In the genomic region with DNA sequence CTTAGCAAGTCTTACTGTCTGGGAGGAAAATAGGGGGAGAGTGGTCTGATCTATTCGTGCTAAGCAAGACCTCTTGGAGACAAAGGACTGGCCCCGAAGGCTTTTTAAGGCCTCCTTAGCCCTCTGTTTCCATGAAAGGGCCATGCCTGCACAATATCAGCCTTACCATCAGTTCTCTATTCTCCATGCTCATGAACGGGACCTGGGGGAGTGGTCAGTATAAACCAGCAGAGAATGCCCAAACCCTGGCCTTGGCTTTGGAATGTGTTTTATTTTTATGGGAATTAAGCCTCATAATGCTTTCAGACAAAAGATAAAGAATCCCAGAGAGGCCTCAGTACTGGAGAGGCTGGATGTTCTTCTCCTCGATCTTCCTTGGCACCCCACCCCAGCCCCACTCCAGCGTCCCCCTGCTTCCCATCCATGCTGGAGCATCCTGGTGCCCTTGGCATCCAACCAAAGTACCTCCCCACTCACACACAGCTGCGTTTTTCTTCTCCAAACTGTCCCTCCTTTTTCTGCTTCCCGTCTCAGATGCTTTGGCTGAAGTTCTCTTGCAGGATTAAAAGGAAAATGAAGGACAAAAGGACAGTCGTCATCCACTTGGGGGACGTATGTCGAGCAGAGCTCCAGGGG, we compare ENCODE assay signal across 19 cellular contexts. TPM values are rescaled to one million over a fixed set of nuclear protein-coding genes. Genes with fewer than 3 reads are reported as not detected.
DNase-seq lines count a peak whose midpoint lies in the region; ATAC-seq and TF ChIP-seq lines count a peak whose summit lies in the region.
"Had no signal": no experiment of that assay in that cellular context is flagged by ENCODE, and none has a peak within 500 bp of the region (broad histone marks: within the 10 kb centered on the region; RNA-seq: fewer than 3 reads in every experiment).

No MANE protein-coding gene starts in this region.

- H3K4me1 ChIP-seq in heart right ventricle (peaks cover 4 to 87% (median 54%) of the 10 kb centered on the region in 9 donors), endodermal cell (ENCODE audit: control insufficient read depth, insufficient read depth, low read length) (peaks cover 6% of the 10 kb centered on the region), trophoblast cell (ENCODE audit: control insufficient read depth in 1 of 2, insufficient read depth in 2 of 2, low read length in 2 of 2) (no peaks in the 10 kb centered on the region)
- H3K4me1 ChIP-seq: A549 had no signal

- no peak overlapping the region for H3K4me2 ChIP-seq in trophoblast cell (ENCODE audit: low read length)
- H3K4me2 ChIP-seq: A549 had no signal

- H3K79me1 ChIP-seq in trophoblast cell (ENCODE audit: low read length), result no peaks in the 10 kb centered on the region

- H4K91ac ChIP-seq in trophoblast cell (ENCODE audit: low read depth, low read length), result no peak overlapping the region

- no peak overlapping the region for H3K4ac ChIP-seq in trophoblast cell (ENCODE audit: low read depth, low read length)

- 45 to 52% methylated on average over 10 of the region's 10 CpGs for WGBS in heart right ventricle, 2 donors
- 89 to 94% methylated on average over 8 to 10 of the region's 10 CpGs for WGBS in endodermal cell (ENCODE audit: insufficient coverage in 1 of 2, insufficient read length in 1 of 2), 2 experiments
- WGBS in trophoblast cell (ENCODE audit: extremely low coverage, insufficient coverage, insufficient read length), result no CpG with 5 or more reads among the region's 10 CpGs

- peak overlapping the region in 8 of 10 donors; percentile 12 to 91 (median 52) for H3K27ac ChIP-seq in heart right ventricle
- no peak overlapping the region for H3K27ac ChIP-seq in endodermal cell (ENCODE audit: low read depth, low read length)
- H3K27ac ChIP-seq in trophoblast cell (ENCODE audit: low read depth, low read length), result no peak overlapping the region
- H3K27ac ChIP-seq: A549; BLaER1 treated with 17β-estradiol and CSF1 and Interleukin-3, amounts not matched to agents 10 nM and 100 nM; GM23248 had no signal

- no peak overlapping the region for H2BK120ac ChIP-seq in trophoblast cell (ENCODE audit: insufficient read depth, low read length, poor library complexity)

- H2AK5ac ChIP-seq in trophoblast cell (ENCODE audit: low read length), result no peak overlapping the region

- TF ChIP-seq CTCF in heart right ventricle (IDR thresholded peaks at IDR 0.05), result no peak
- TF ChIP-seq CTCF in endodermal cell (conservative IDR thresholded peaks at IDR 0.05), result no peak

- H2AFZ ChIP-seq in trophoblast cell (ENCODE audit: insufficient read depth, low read length, poor library complexity), result no peak overlapping the region
- H2AFZ ChIP-seq: GM23248 had no signal

- H3K9ac ChIP-seq in endodermal cell (ENCODE audit: extremely low read depth, low read length, poor library complexity, severe bottlenecking) (no peak overlapping the region), trophoblast cell (ENCODE audit: low read length) (no peak overlapping the region)
- H3K9ac ChIP-seq: BLaER1 treated with 17β-estradiol and CSF1 and Interleukin-3, amounts not matched to agents 10 nM and 100 nM; GM23248 had no signal

- H2BK5ac ChIP-seq in trophoblast cell (ENCODE audit: low read depth, low read length, poor library complexity), result no peak overlapping the region

- H3K9me3 Mint-ChIP-seq in endodermal cell, result no peaks in the 10 kb centered on the region

- intact Hi-C loops in heart right ventricle (cut with DNase I) (no loop called here), Right ventricle myocardium inferior (cut with DNase I) (no loop called here), posterior vena cava (cut with DNase I) (no loop called here)

- H3K4me3 Mint-ChIP-seq in endodermal cell, result no peak overlapping the region

- H3K9me3 ChIP-seq in heart right ventricle (peaks cover 0 to 16% (median 7%) of the 10 kb centered on the region in 11 donors), endodermal cell (ENCODE audit: control insufficient read depth, low read length) (no peaks in the 10 kb centered on the region), trophoblast cell (ENCODE audit: insufficient read depth, low read depth, low read length) (peaks cover 7% of the 10 kb centered on the region)

- H3K36me3 ChIP-seq in heart right ventricle (peaks cover 0 to 5% (median 0%) of the 10 kb centered on the region in 9 donors), endodermal cell (ENCODE audit: control insufficient read depth, insufficient read depth, low read length) (peaks cover 5% of the 10 kb centered on the region), trophoblast cell (ENCODE audit: control insufficient read depth in 1 of 2, insufficient read depth in 2 of 2, low read length in 2 of 2) (no peaks in the 10 kb centered on the region)
- H3K36me3 ChIP-seq: BLaER1 treated with 17β-estradiol and CSF1 and Interleukin-3, amounts not matched to agents 10 nM and 100 nM had no signal

- H3K4me3 ChIP-seq in heart right ventricle (no peak overlapping the region), endodermal cell (ENCODE audit: low read length) (no peak overlapping the region), trophoblast cell (ENCODE audit: low read depth, low read length) (no peak overlapping the region)
- H3K4me3 ChIP-seq: A549; BLaER1 treated with 17β-estradiol and CSF1 and Interleukin-3, amounts not matched to agents 10 nM and 100 nM; GM23248; K562 had no signal

- H3K23ac ChIP-seq in trophoblast cell (ENCODE audit: low read length), result no peak overlapping the region

- no peak overlapping the region for H3K14ac ChIP-seq in trophoblast cell (ENCODE audit: low read length)

- H4K8ac ChIP-seq in trophoblast cell (ENCODE audit: low read depth, low read length), result no peak overlapping the region

- H3K27me3 ChIP-seq in heart right ventricle (no peaks in the 10 kb centered on the region), endodermal cell (ENCODE audit: control insufficient read depth, insufficient read depth, low read length, poor library complexity, severe bottlenecking) (no peaks in the 10 kb centered on the region), trophoblast cell (ENCODE audit: insufficient read depth, low read length) (no peaks in the 10 kb centered on the region)
- H3K27me3 ChIP-seq: BLaER1 treated with 17β-estradiol and CSF1 and Interleukin-3, amounts not matched to agents 10 nM and 100 nM had no signal

- no peaks in the 10 kb centered on the region for H3K79me2 ChIP-seq in trophoblast cell (ENCODE audit: control insufficient read depth, insufficient read depth, low read length, poor library complexity)

- H3K4me1 Mint-ChIP-seq in endodermal cell, result peaks cover 3% of the 10 kb centered on the region

- no peak overlapping the region for H3K27ac Mint-ChIP-seq in endodermal cell

- no peak overlapping the region for H4K12ac ChIP-seq in trophoblast cell (ENCODE audit: low read depth, low read length)

- no peaks in the 10 kb centered on the region for H3K27me3 Mint-ChIP-seq in endodermal cell (ENCODE audit: insufficient read depth)

- no peak overlapping the region for H3K18ac ChIP-seq in trophoblast cell (ENCODE audit: low read length)

- peaks cover 2% of the 10 kb centered on the region for H3K36me3 Mint-ChIP-seq in endodermal cell (ENCODE audit: low read depth)

- ATAC-seq in heart right ventricle, result no peak
- ATAC-seq in Right ventricle myocardium inferior, result no peak
- no peak for ATAC-seq in GM21529 (IDR thresholded peaks at IDR 0.05; ENCODE audit: unreplicated experiment)
- ATAC-seq: A549, K562 had no signal

- no peak for DNase-seq in heart right ventricle
- no peak for DNase-seq in Right ventricle myocardium inferior (ENCODE audit: missing footprints)
- peak; percentile 24 for DNase-seq in endodermal cell
- peak; percentile 52 for DNase-seq in posterior vena cava (ENCODE audit: low spot score)
- no peak for DNase-seq in trophoblast cell
- DNase-seq in KG1 (lab: John Stamatoyannopoulos, UW), result no peak
- DNase-seq: DND-41, GM23248, NCI-H1417 treated with DMSO at 0.1 percent for 48 hours, NCI-H2029, NCI-H2171, NCI-H446, NCI-H69 had no signal

- H2BK12ac ChIP-seq in trophoblast cell (ENCODE audit: low read length), result no peak overlapping the region

RNA-seq across cellular contexts. Expression of a gene that starts 18.6 kb away (rescaled TPM):
- total RNA-seq in heart right ventricle (10 to 100 TPM; 22.0 to 42.5 (median 30.4) TPM), Right ventricle myocardium inferior (41.2 TPM), endodermal cell (10 to 100 TPM; 54.1 to 61.8 TPM), posterior vena cava (100 to 1,000 TPM in 1 of 2 donors, 10 to 100 TPM in 1; 62.8 to 107 TPM)
- polyA plus RNA-seq in heart right ventricle, result 10 to 100 TPM; 62.3 to 65.2 TPM
- 197 TPM for polyA plus RNA-seq in endodermal cell (2013, experiment 1 of 2)
- polyA plus RNA-seq in endodermal cell (2013, experiment 2 of 2), result 184 TPM
- 4.7 TPM in 2 replicates for polyA plus RNA-seq in trophoblast cell (2013)
- total RNA-seq: GM23248, OCI-LY7 had no signal
- polyA plus RNA-seq: GM23248 had no signal

RNA-seq across cellular contexts. Expression of a gene that starts 33.3 kb away (rescaled TPM):
- total RNA-seq in heart right ventricle (1 to 10 TPM in 7 of 10 donors, under 1 TPM in 3; 0.40 to 3.2 (median 1.4) TPM), Right ventricle myocardium inferior (2.7 TPM), endodermal cell (1 to 10 TPM; 3.0 TPM), posterior vena cava (1 to 10 TPM; 3.6 to 4.5 TPM)
- 1 to 10 TPM; 1.9 to 6.0 TPM for polyA plus RNA-seq in heart right ventricle
- polyA plus RNA-seq in endodermal cell (2013, experiment 1 of 2), result 1.0 TPM
- polyA plus RNA-seq in endodermal cell (2013, experiment 2 of 2), result 1.3 TPM
- not detected in 2 replicates for polyA plus RNA-seq in trophoblast cell (2013)
- total RNA-seq: GM23248, K562, OCI-LY7, RPMI7951 had no signal
- polyA plus RNA-seq: GM23248, K562 had no signal

Comparison
In these comparisons a context has a peak if more than half of its experiments do, and no peak if none do; other contexts are left out.
1. DNase-seq: peak in endodermal cell (single experiment) and posterior vena cava (single experiment); none in heart right ventricle (0 of 2), Right ventricle myocardium inferior (single experiment), trophoblast cell (0 of 2) and KG1 (single experiment).
2. H3K27ac ChIP-seq: peak in heart right ventricle (8 of 10); none in endodermal cell (single experiment) and trophoblast cell (single experiment).